Comparison of ENCODE assay signal across 27 cellular contexts in the genomic region with DNA sequence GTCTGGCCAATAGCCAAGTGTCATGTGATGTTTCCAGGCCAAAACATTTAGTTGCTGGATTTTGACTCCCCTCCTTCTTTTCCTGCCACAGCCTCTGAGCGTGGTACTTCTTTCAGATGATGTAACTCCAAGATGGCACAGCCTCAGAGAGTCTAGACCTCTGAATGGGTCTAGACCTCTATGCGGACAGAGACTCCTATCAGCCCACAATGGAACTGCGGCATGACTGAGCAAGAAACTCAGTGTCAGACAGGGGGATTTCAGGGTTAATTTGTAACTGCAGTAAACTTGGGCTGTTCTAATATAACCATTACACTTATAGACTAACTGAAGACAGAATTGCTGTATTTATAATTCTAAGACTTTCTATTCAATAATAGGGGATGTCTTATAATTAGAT. TPM values are rescaled to one million over a fixed set of nuclear protein-coding genes. Genes with fewer than 3 reads are reported as not detected.
DNase-seq lines count a peak whose midpoint lies in the region; ATAC-seq and TF ChIP-seq lines count a peak whose summit lies in the region.
"Had no signal": no experiment of that assay in that cellular context is flagged by ENCODE, and none has a peak within 500 bp of the region (broad histone marks: within the 10 kb centered on the region; RNA-seq: fewer than 3 reads in every experiment).

No MANE protein-coding gene starts in this region.

- H3K36me3 Mint-ChIP-seq in activated CD8-positive, alpha-beta T cell treated with anti-CD3 and anti-CD28 coated beads for 36 hours (ENCODE audit: low read depth): peaks cover 19% of the 10 kb centered on the region
- H3K36me3 Mint-ChIP-seq in activated CD8-positive, alpha-beta T cell treated with anti-CD3 and anti-CD28 coated beads, Interleukin-2, amount 10 ng/mL, durations not matched to agents 7 days and 5 days (ENCODE audit: low read depth): peaks cover 19% of the 10 kb centered on the region
- H3K36me3 Mint-ChIP-seq in WTC11 (peaks cover 13% of the 10 kb centered on the region), glutamatergic neuron (ENCODE audit: unreplicated experiment) (no peaks in the 10 kb centered on the region)

- intact Hi-C loops in activated CD8-positive, alpha-beta T cell treated with anti-CD3 and anti-CD28 coated beads for 36 hours (cut with micrococcal nuclease): no loop called here

- H3K4me3 Mint-ChIP-seq in activated CD8-positive, alpha-beta T cell treated with anti-CD3 and anti-CD28 coated beads for 36 hours: no peak overlapping the region
- no peak overlapping the region for H3K4me3 Mint-ChIP-seq in activated CD8-positive, alpha-beta T cell treated with anti-CD3 and anti-CD28 coated beads, Interleukin-2, amount 10 ng/mL, durations not matched to agents 7 days and 5 days
- H3K4me3 Mint-ChIP-seq in WTC11 (no peak overlapping the region), glutamatergic neuron (ENCODE audit: unreplicated experiment) (no peak overlapping the region)
- H3K4me3 Mint-ChIP-seq: activated CD4-positive, alpha-beta T cell treated with anti-CD3 and anti-CD28 coated beads, Interleukin-2, amount 10 ng/mL, durations not matched to agents 24 days and 14 days; naive thymus-derived CD4-positive, alpha-beta T cell; T-cell; type B pancreatic cell had no signal

- H3K27me3 Mint-ChIP-seq in activated CD8-positive, alpha-beta T cell treated with anti-CD3 and anti-CD28 coated beads for 36 hours: no peaks in the 10 kb centered on the region
- H3K27me3 Mint-ChIP-seq in activated CD8-positive, alpha-beta T cell treated with anti-CD3 and anti-CD28 coated beads, Interleukin-2, amount 10 ng/mL, durations not matched to agents 7 days and 5 days (ENCODE audit: low read depth): no peaks in the 10 kb centered on the region
- H3K27me3 Mint-ChIP-seq in WTC11 (ENCODE audit: low read depth) (no peaks in the 10 kb centered on the region), glutamatergic neuron (ENCODE audit: unreplicated experiment) (no peaks in the 10 kb centered on the region)
- H3K27me3 Mint-ChIP-seq: activated CD4-positive, alpha-beta T cell treated with anti-CD3 and anti-CD28 coated beads, Interleukin-2, amount 10 ng/mL, durations not matched to agents 24 days and 14 days; naive thymus-derived CD4-positive, alpha-beta T cell; T-cell; type B pancreatic cell had no signal

- H3K27ac Mint-ChIP-seq in activated CD8-positive, alpha-beta T cell treated with anti-CD3 and anti-CD28 coated beads for 36 hours: peak overlapping the region; percentile 13
- H3K27ac Mint-ChIP-seq in activated CD8-positive, alpha-beta T cell treated with anti-CD3 and anti-CD28 coated beads, Interleukin-2, amount 10 ng/mL, durations not matched to agents 7 days and 5 days: no peak overlapping the region
- peak overlapping the region; percentile 79 for H3K27ac Mint-ChIP-seq in WTC11
- H3K27ac Mint-ChIP-seq in glutamatergic neuron (ENCODE audit: unreplicated experiment): no peak overlapping the region
- H3K27ac Mint-ChIP-seq: activated CD4-positive, alpha-beta T cell treated with anti-CD3 and anti-CD28 coated beads, Interleukin-2, amount 10 ng/mL, durations not matched to agents 24 days and 14 days; T-cell; type B pancreatic cell had no signal

- CTCF ChIA-PET in activated CD8-positive, alpha-beta T cell treated with anti-CD3 and anti-CD28 coated beads for 36 hours (lab: Charles Lee): no interaction called here
- CTCF ChIA-PET in activated CD8-positive, alpha-beta T cell treated with anti-CD3 and anti-CD28 coated beads, Interleukin-2, amount 10 ng/mL, durations not matched to agents 7 days and 5 days (lab: Charles Lee): no interaction called here
- CTCF ChIA-PET in WTC11 (lab: Charles Lee): no interaction called here

- TF ChIP-seq CTCF in activated CD8-positive, alpha-beta T cell treated with anti-CD3 and anti-CD28 coated beads for 36 hours (IDR thresholded peaks at IDR 0.05): no peak
- TF ChIP-seq CTCF in WTC11 (IDR thresholded peaks at IDR 0.05): no peak
- TF ChIP-seq CTCF in glutamatergic neuron (IDR thresholded peaks at IDR 0.05; ENCODE audit: partially characterized antibody, unreplicated experiment): peak; percentile 14
- peak; percentile 11 for TF ChIP-seq CTCF in retinal pigment epithelial cell (conservative IDR thresholded peaks at IDR 0.05; ENCODE audit: low read depth, low read length)

- no peak for ATAC-seq in activated CD8-positive, alpha-beta T cell treated with anti-CD3 and anti-CD28 coated beads for 36 hours
- no peak for ATAC-seq in activated CD8-positive, alpha-beta T cell treated with anti-CD3 and anti-CD28 coated beads, Interleukin-2, amount 10 ng/mL, durations not matched to agents 7 days and 5 days
- ATAC-seq in WTC11: peak; percentile 95
- ATAC-seq in HG02678 (IDR thresholded peaks at IDR 0.05; ENCODE audit: unreplicated experiment): no peak
- ATAC-seq: heart right ventricle; naive thymus-derived CD4-positive, alpha-beta T cell; T-cell had no signal

- no peak overlapping the region for H3K4me3 ChIP-seq in retinal pigment epithelial cell (ENCODE audit: low read length)
- H3K4me3 ChIP-seq: BLaER1, esophagus squamous epithelium, heart right ventricle, skin epidermis had no signal

- peak; percentile 4 for DNase-seq in activated CD8-positive, alpha-beta T cell treated with anti-CD3 and anti-CD28 coated beads for 36 hours
- no peak for DNase-seq in activated CD8-positive, alpha-beta T cell treated with anti-CD3 and anti-CD28 coated beads, Interleukin-2, amount 10 ng/mL, durations not matched to agents 7 days and 5 days
- DNase-seq in WTC11 (ENCODE audit: low spot score) (peak; percentile 32), glutamatergic neuron (no peak), retinal pigment epithelial cell (ENCODE audit: low read depth) (no peak), midbrain (lab: John Stamatoyannopoulos, UW) (no peak)
- no peak for DNase-seq in activated CD4-positive, alpha-beta T cell treated with anti-CD3 and anti-CD28 coated beads for 1 hour
- DNase-seq: activated CD4-positive, alpha-beta T cell treated with anti-CD3 and anti-CD28 coated beads, Interleukin-2, amount 10 ng/mL, durations not matched to agents 24 days and 14 days; activated naive CD4-positive, alpha-beta T cell; amygdala; central memory CD4-positive, alpha-beta T cell; esophagus squamous epithelium; heart right ventricle; islet precursor cell; mammary epithelial cell; naive thymus-derived CD4-positive, alpha-beta T cell; NCI-H187 treated with DMSO at 0.1 percent for 48 hours; NCI-H446 treated with DMSO at 0.1 percent for 48 hours; OCI-M1; posterior cingulate gyrus; SHP77 treated with DMSO at 0.1 percent for 48 hours; stimulated activated CD4-positive, alpha-beta T cell treated with anti-CD3 and anti-CD28 coated beads, Interleukin-4, amount 100 ng/mL, for 1 hour; T-cell had no signal

- no peaks in the 10 kb centered on the region for H3K9me3 Mint-ChIP-seq in activated CD8-positive, alpha-beta T cell treated with anti-CD3 and anti-CD28 coated beads for 36 hours
- H3K9me3 Mint-ChIP-seq in activated CD8-positive, alpha-beta T cell treated with anti-CD3 and anti-CD28 coated beads, Interleukin-2, amount 10 ng/mL, durations not matched to agents 7 days and 5 days (ENCODE audit: insufficient read depth): no peaks in the 10 kb centered on the region
- H3K9me3 Mint-ChIP-seq in WTC11 (no peaks in the 10 kb centered on the region), glutamatergic neuron (ENCODE audit: unreplicated experiment) (peaks cover 2% of the 10 kb centered on the region)
- H3K9me3 Mint-ChIP-seq: activated CD4-positive, alpha-beta T cell treated with anti-CD3 and anti-CD28 coated beads, Interleukin-2, amount 10 ng/mL, durations not matched to agents 24 days and 14 days; naive thymus-derived CD4-positive, alpha-beta T cell; T-cell; type B pancreatic cell had no signal

- POLR2A ChIA-PET in activated CD8-positive, alpha-beta T cell treated with anti-CD3 and anti-CD28 coated beads for 36 hours (lab: Charles Lee): no interaction called here
- POLR2A ChIA-PET in activated CD8-positive, alpha-beta T cell treated with anti-CD3 and anti-CD28 coated beads, Interleukin-2, amount 10 ng/mL, durations not matched to agents 7 days and 5 days (lab: Charles Lee): no interaction called here
- POLR2A ChIA-PET in WTC11 (lab: Charles Lee): no interaction called here

- no peaks in the 10 kb centered on the region for H3K4me1 Mint-ChIP-seq in activated CD8-positive, alpha-beta T cell treated with anti-CD3 and anti-CD28 coated beads for 36 hours (ENCODE audit: low read depth)
- H3K4me1 Mint-ChIP-seq in activated CD8-positive, alpha-beta T cell treated with anti-CD3 and anti-CD28 coated beads, Interleukin-2, amount 10 ng/mL, durations not matched to agents 7 days and 5 days (ENCODE audit: low read depth): no peaks in the 10 kb centered on the region
- H3K4me1 Mint-ChIP-seq in WTC11 (no peaks in the 10 kb centered on the region), glutamatergic neuron (ENCODE audit: low read depth, unreplicated experiment) (no peaks in the 10 kb centered on the region)
- H3K4me1 Mint-ChIP-seq: activated CD4-positive, alpha-beta T cell treated with anti-CD3 and anti-CD28 coated beads, Interleukin-2, amount 10 ng/mL, durations not matched to agents 24 days and 14 days; naive thymus-derived CD4-positive, alpha-beta T cell; T-cell had no signal

TF ChIP-seq in WTC11, 78 proteins besides CTCF, POLR2A, EP300 and RAD21 (continues in another document):
- TF ChIP-seq, protein P1, sequence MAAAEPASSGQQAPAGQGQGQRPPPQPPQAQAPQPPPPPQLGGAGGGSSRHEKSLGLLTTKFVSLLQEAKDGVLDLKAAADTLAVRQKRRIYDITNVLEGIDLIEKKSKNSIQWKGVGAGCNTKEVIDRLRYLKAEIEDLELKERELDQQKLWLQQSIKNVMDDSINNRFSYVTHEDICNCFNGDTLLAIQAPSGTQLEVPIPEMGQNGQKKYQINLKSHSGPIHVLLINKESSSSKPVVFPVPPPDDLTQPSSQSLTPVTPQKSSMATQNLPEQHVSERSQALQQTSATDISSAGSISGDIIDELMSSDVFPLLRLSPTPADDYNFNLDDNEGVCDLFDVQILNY (CRISPR knock-in tag; IDR thresholded peaks at IDR 0.05): no peak
- no peak for TF ChIP-seq GTF2I (CRISPR knock-in tag; conservative IDR thresholded peaks at IDR 0.05)
- TF ChIP-seq, protein P2, sequence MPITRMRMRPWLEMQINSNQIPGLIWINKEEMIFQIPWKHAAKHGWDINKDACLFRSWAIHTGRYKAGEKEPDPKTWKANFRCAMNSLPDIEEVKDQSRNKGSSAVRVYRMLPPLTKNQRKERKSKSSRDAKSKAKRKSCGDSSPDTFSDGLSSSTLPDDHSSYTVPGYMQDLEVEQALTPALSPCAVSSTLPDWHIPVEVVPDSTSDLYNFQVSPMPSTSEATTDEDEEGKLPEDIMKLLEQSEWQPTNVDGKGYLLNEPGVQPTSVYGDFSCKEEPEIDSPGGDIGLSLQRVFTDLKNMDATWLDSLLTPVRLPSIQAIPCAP (CRISPR knock-in tag; IDR thresholded peaks at IDR 0.05): no peak
- TF ChIP-seq CREM (CRISPR knock-in tag; IDR thresholded peaks at IDR 0.05): no peak
- no peak for TF ChIP-seq ZNF416 (CRISPR knock-in tag; IDR thresholded peaks at IDR 0.05)

RNA-seq across cellular contexts. Expression of a gene that starts 42.6 kb away (rescaled TPM):
- total RNA-seq in activated CD8-positive, alpha-beta T cell treated with anti-CD3 and anti-CD28 coated beads for 36 hours: 10 to 100 TPM; 46.1 to 50.9 TPM
- total RNA-seq in activated CD8-positive, alpha-beta T cell treated with anti-CD3 and anti-CD28 coated beads, Interleukin-2, amount 10 ng/mL, durations not matched to agents 7 days and 5 days: 100 to 1,000 TPM in 1 of 2 experiments, 10 to 100 TPM in 1; 98.2 to 106 TPM
- total RNA-seq in WTC11 (2021): 64.7 to 69.7 TPM (median 65.1 TPM) in 3 replicates
- total RNA-seq in glutamatergic neuron (ENCODE audit: unreplicated experiment): 21.0 TPM

Comparison
In these comparisons a context has a peak if more than half of its experiments do, and no peak if none do; other contexts are left out.
1. DNase-seq: peak in activated CD8-positive, alpha-beta T cell treated with anti-CD3 and anti-CD28 coated beads for 36 hours (single experiment) and WTC11 (single experiment); none in activated CD8-positive, alpha-beta T cell treated with anti-CD3 and anti-CD28 coated beads, Interleukin-2, amount 10 ng/mL, durations not matched to agents 7 days and 5 days (single experiment), glutamatergic neuron (single experiment), retinal pigment epithelial cell (single experiment), midbrain (single experiment) and activated CD4-positive, alpha-beta T cell treated with anti-CD3 and anti-CD28 coated beads for 1 hour (single experiment).
2. H3K27ac Mint-ChIP-seq: peak in activated CD8-positive, alpha-beta T cell treated with anti-CD3 and anti-CD28 coated beads for 36 hours (single experiment) and WTC11 (single experiment); none in activated CD8-positive, alpha-beta T cell treated with anti-CD3 and anti-CD28 coated beads, Interleukin-2, amount 10 ng/mL, durations not matched to agents 7 days and 5 days (single experiment) and glutamatergic neuron (single experiment).
3. CTCF ChIP-seq: peak in glutamatergic neuron (single experiment) and retinal pigment epithelial cell (single experiment); none in activated CD8-positive, alpha-beta T cell treated with anti-CD3 and anti-CD28 coated beads for 36 hours (single experiment) and WTC11 (single experiment).